Comparison of ENCODE assay signal across 1 cellular context in genomic region chr17:58669853-58670252, GRCh38.
TF ChIP-seq lines count a peak whose summit lies in the region.

No MANE protein-coding gene starts in this region.

TF ChIP-seq in HepG2, 621 proteins besides CTCF, POLR2A, EP300 and RAD21:
- no peak for TF ChIP-seq ZBTB25 (CRISPR knock-in tag; IDR thresholded peaks at IDR 0.05)
- TF ChIP-seq SCMH1 (CRISPR knock-in tag; IDR thresholded peaks at IDR 0.05; ENCODE audit: borderline replicate concordance) = no peak
- TF ChIP-seq GABPB1 (CRISPR knock-in tag; IDR thresholded peaks at IDR 0.05) = no peak
- no peak for TF ChIP-seq SUZ12 (IDR thresholded peaks at IDR 0.05; ENCODE audit: low read depth, low read length)
- TF ChIP-seq ZNF749 (CRISPR knock-in tag; IDR thresholded peaks at IDR 0.05; ENCODE audit: borderline replicate concordance) = no peak
- no peak for TF ChIP-seq ZNF660 (CRISPR knock-in tag; IDR thresholded peaks at IDR 0.05; ENCODE audit: borderline replicate concordance, low read depth)
- no peak for TF ChIP-seq MLLT10 (CRISPR knock-in tag; IDR thresholded peaks at IDR 0.05)
- no peak for TF ChIP-seq ZNF816 (CRISPR knock-in tag; IDR thresholded peaks at IDR 0.05; ENCODE audit: borderline replicate concordance)
- no peak for TF ChIP-seq ZNF597 (CRISPR knock-in tag; IDR thresholded peaks at IDR 0.05)
- no peak for TF ChIP-seq MTF2 (CRISPR knock-in tag; IDR thresholded peaks at IDR 0.05; ENCODE audit: borderline replicate concordance)
- TF ChIP-seq CEBPZ (IDR thresholded peaks at IDR 0.05; ENCODE audit: low read length) = no peak
- no peak for TF ChIP-seq ELK4 (CRISPR knock-in tag; IDR thresholded peaks at IDR 0.05; ENCODE audit: borderline replicate concordance)
- no peak for TF ChIP-seq MED13 (CRISPR knock-in tag; IDR thresholded peaks at IDR 0.05)
- TF ChIP-seq HES4 (CRISPR knock-in tag; IDR thresholded peaks at IDR 0.05; ENCODE audit: borderline replicate concordance) = no peak
- no peak for TF ChIP-seq HOXA7 (CRISPR knock-in tag; IDR thresholded peaks at IDR 0.05)
- TF ChIP-seq SRY (CRISPR knock-in tag; IDR thresholded peaks at IDR 0.05) = no peak
- no peak for TF ChIP-seq ZNF530 (CRISPR knock-in tag; IDR thresholded peaks at IDR 0.05; ENCODE audit: low read depth)
